ENCODE assay signal across 17 cellular contexts in the genomic region with DNA sequence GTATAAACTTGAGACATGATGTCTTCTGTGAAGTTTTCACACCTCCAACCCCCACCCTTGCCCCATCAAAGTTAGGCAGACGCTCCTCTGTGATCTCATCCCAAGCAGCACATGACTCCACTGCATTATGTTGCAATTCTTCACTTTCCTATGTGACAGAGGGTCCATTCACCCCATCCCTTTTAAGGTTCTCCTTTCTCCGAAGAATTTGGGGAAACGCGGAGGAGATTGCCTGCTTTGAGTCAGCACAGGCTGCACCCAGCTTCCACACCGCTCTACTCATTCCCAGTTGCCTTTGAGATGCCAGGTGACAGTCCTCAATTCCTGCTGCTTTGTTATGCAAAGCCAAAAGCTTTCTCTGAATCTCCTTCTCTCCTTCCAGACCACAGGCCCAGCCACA.
A peak's percentile ranks its signal among the peaks of the same experiment; 100 is the strongest.
DNase-seq lines count a peak whose midpoint lies in the region; ATAC-seq and TF ChIP-seq lines count a peak whose summit lies in the region.
"Had no signal": no experiment of that assay in that cellular context is flagged by ENCODE, and none has a peak within 500 bp of the region (broad histone marks: within the 10 kb centered on the region; RNA-seq: fewer than 3 reads in every experiment).

No MANE protein-coding gene starts in this region.

- H3K9ac ChIP-seq in NT2/D1 (ENCODE audit: insufficient read length, low read depth) (peak overlapping the region; percentile 23), MM.1S (ENCODE audit: low read length) (no peak overlapping the region)

- H4K20me1 ChIP-seq in MM.1S (ENCODE audit: insufficient read depth, low read length): no peaks in the 10 kb centered on the region

- POLR2A ChIA-PET in activated CD4-positive, alpha-beta T cell treated with anti-CD3 and anti-CD28 coated beads for 36 hours (lab: Charles Lee): interaction anchor here (1.2 kb wide), 1 partner anchor 61 kb away, joined by 3 read pairs; no protein-coding TSS in a partner anchor

- DNase-seq in activated CD4-positive, alpha-beta T cell treated with anti-CD3 and anti-CD28 coated beads for 36 hours: peak; percentile 10
- DNase-seq in activated CD4-positive, alpha-beta T cell treated with anti-CD3 and anti-CD28 coated beads, Interleukin-2, amount 50 U/mL, for 1 hour: no peak
- DNase-seq in NT2/D1 (ENCODE audit: low read depth, low spot score) (peak; percentile 84), right cardiac atrium (no peak), renal cortical epithelial cell (ENCODE audit: low read depth) (peak; percentile 28), MM.1S (no peak), AG08395 (ENCODE audit: low spot score) (no peak)
- DNase-seq: ACHN; activated CD8-positive, alpha-beta memory T cell treated with anti-CD3 and anti-CD28 coated beads, Interleukin-2, amount 10 ng/mL, durations not matched to agents 7 days and 5 days; amygdala; DMS79 treated with DMSO at 0.1 percent for 48 hours; hippocampal formation; Kasumi-1; NCI-H345; Peyer's patch had no signal

- no peak overlapping the region for H3K27ac Mint-ChIP-seq in activated CD4-positive, alpha-beta T cell treated with anti-CD3 and anti-CD28 coated beads for 36 hours
- H3K27ac Mint-ChIP-seq: activated CD8-positive, alpha-beta memory T cell treated with anti-CD3 and anti-CD28 coated beads, Interleukin-2, amount 10 ng/mL, durations not matched to agents 7 days and 5 days had no signal

- H3K4me2 ChIP-seq in MM.1S (ENCODE audit: low read depth, low read length): no peak overlapping the region

- H3K79me2 ChIP-seq in MM.1S (ENCODE audit: low read length): no peaks in the 10 kb centered on the region

- CTCF ChIA-PET in activated CD4-positive, alpha-beta T cell treated with anti-CD3 and anti-CD28 coated beads for 36 hours (lab: Charles Lee): no interaction called here

- H3K9me3 ChIP-seq in NT2/D1 (ENCODE audit: insufficient read depth, low read length): no peaks in the 10 kb centered on the region
- no peaks in the 10 kb centered on the region for H3K9me3 ChIP-seq in right cardiac atrium (ENCODE audit: control insufficient read depth, low read length)
- no peaks in the 10 kb centered on the region for H3K9me3 ChIP-seq in MM.1S (replicated peaks; ENCODE audit: insufficient read depth, low read length)
- H3K9me3 ChIP-seq: Peyer's patch, thoracic aorta had no signal

- intact Hi-C loops in activated CD4-positive, alpha-beta T cell treated with anti-CD3 and anti-CD28 coated beads for 36 hours (cut with DNase I, micrococcal nuclease): no loop called here
- intact Hi-C loops in right cardiac atrium (cut with DNase I): no loop called here

- H3K27me3 Mint-ChIP-seq in activated CD4-positive, alpha-beta T cell treated with anti-CD3 and anti-CD28 coated beads for 36 hours: no peaks in the 10 kb centered on the region
- H3K27me3 Mint-ChIP-seq: activated CD8-positive, alpha-beta memory T cell treated with anti-CD3 and anti-CD28 coated beads, Interleukin-2, amount 10 ng/mL, durations not matched to agents 7 days and 5 days had no signal

- peaks cover 19% of the 10 kb centered on the region for H3K9me3 Mint-ChIP-seq in activated CD4-positive, alpha-beta T cell treated with anti-CD3 and anti-CD28 coated beads for 36 hours (ENCODE audit: low read depth)

- 0 out of 2 replicates have a peak, but pooled peaks cover 7% of the 10 kb centered on the region for H3F3A ChIP-seq in MM.1S (ENCODE audit: insufficient read depth, low read length)

- H3K36me3 ChIP-seq in NT2/D1 (ENCODE audit: insufficient read depth, insufficient read length, low read length): no peaks in the 10 kb centered on the region
- no peaks in the 10 kb centered on the region for H3K36me3 ChIP-seq in MM.1S (replicated peaks; ENCODE audit: insufficient read depth, low read length)
- H3K36me3 ChIP-seq: Peyer's patch, thoracic aorta had no signal

- peak; percentile 38 for ATAC-seq in activated CD4-positive, alpha-beta T cell treated with anti-CD3 and anti-CD28 coated beads for 36 hours
- ATAC-seq in right cardiac atrium: peak; percentile 34 to 51
- ATAC-seq in GM21723 (IDR thresholded peaks at IDR 0.05; ENCODE audit: unreplicated experiment): no peak
- ATAC-seq: activated CD8-positive, alpha-beta memory T cell treated with anti-CD3 and anti-CD28 coated beads, Interleukin-2, amount 10 ng/mL, durations not matched to agents 7 days and 5 days had no signal

- no peak overlapping the region for H2AFZ ChIP-seq in MM.1S (ENCODE audit: low read length)

- peaks cover 4% of the 10 kb centered on the region for H3K4me1 ChIP-seq in NT2/D1 (ENCODE audit: insufficient read depth, insufficient read length)
- H3K4me1 ChIP-seq in right cardiac atrium (ENCODE audit: control insufficient read depth, insufficient read depth, low read length): no peaks in the 10 kb centered on the region
- peaks cover 18% of the 10 kb centered on the region for H3K4me1 ChIP-seq in MM.1S (ENCODE audit: low read length)
- H3K4me1 ChIP-seq: Peyer's patch had no signal

- H3K27me3 ChIP-seq in NT2/D1 (ENCODE audit: insufficient read depth, insufficient read length) (no peaks in the 10 kb centered on the region), right cardiac atrium (ENCODE audit: control insufficient read depth, insufficient read depth) (no peaks in the 10 kb centered on the region), MM.1S (replicated peaks; ENCODE audit: insufficient read depth, low read length) (no peaks in the 10 kb centered on the region)
- H3K27me3 ChIP-seq: Peyer's patch had no signal

- peaks cover 8% of the 10 kb centered on the region for H3K36me3 Mint-ChIP-seq in activated CD4-positive, alpha-beta T cell treated with anti-CD3 and anti-CD28 coated beads for 36 hours (ENCODE audit: low read depth)

- H3K27ac ChIP-seq in right cardiac atrium (ENCODE audit: low read length): no peak overlapping the region
- no peak overlapping the region for H3K27ac ChIP-seq in MM.1S (ENCODE audit: low read length)
- H3K27ac ChIP-seq: Peyer's patch, thoracic aorta had no signal

- H3K4me3 Mint-ChIP-seq in activated CD4-positive, alpha-beta T cell treated with anti-CD3 and anti-CD28 coated beads for 36 hours: no peak overlapping the region
- H3K4me3 Mint-ChIP-seq: activated CD8-positive, alpha-beta memory T cell treated with anti-CD3 and anti-CD28 coated beads, Interleukin-2, amount 10 ng/mL, durations not matched to agents 7 days and 5 days had no signal

- H3K4me3 ChIP-seq in NT2/D1 (ENCODE audit: insufficient read length, low read depth): no peak overlapping the region
- H3K4me3 ChIP-seq in right cardiac atrium (ENCODE audit: low read length): no peak overlapping the region
- no peak overlapping the region for H3K4me3 ChIP-seq in MM.1S (ENCODE audit: low read length)
- H3K4me3 ChIP-seq: Peyer's patch, thoracic aorta had no signal

- H3K4me1 Mint-ChIP-seq in activated CD4-positive, alpha-beta T cell treated with anti-CD3 and anti-CD28 coated beads for 36 hours: peaks cover 46% of the 10 kb centered on the region

- no peak for TF ChIP-seq CTCF in MM.1S (IDR thresholded peaks at IDR 0.05; ENCODE audit: low read length)

- 83% methylated on average over 5 of the region's 5 CpGs for WGBS in right cardiac atrium

- H3K9me2 ChIP-seq in MM.1S (replicated peaks; ENCODE audit: insufficient read depth, low read length): no peaks in the 10 kb centered on the region

Comparison
In these comparisons a context has a peak if more than half of its experiments do, and no peak if none do; other contexts are left out.
1. DNase-seq: peak in activated CD4-positive, alpha-beta T cell treated with anti-CD3 and anti-CD28 coated beads for 36 hours (single experiment), NT2/D1 (single experiment) and renal cortical epithelial cell (single experiment); none in activated CD4-positive, alpha-beta T cell treated with anti-CD3 and anti-CD28 coated beads, Interleukin-2, amount 50 U/mL, for 1 hour (single experiment), right cardiac atrium (0 of 3), MM.1S (single experiment) and AG08395 (single experiment).